16 cellular contexts compared by ENCODE assay signal in the genomic region with DNA sequence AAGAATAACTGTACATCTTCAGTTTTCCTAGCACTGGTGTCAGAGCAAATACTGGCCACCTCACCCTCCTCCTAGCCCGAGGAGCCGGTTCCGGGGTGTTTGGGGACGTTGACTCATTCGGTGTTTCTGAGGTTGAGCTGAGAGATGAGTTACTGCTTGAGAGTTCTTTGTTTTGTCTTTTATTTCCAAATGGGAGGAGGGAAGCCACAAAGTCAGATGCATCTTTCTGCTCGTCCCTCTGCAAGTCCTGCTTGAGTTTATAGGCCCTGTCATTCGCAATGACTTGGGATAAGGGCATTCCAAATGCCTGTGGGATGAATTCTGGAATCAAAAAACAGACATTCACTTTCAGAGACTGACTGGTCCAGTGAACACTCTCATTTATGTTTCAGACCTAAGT.
DNase-seq lines count a peak whose midpoint lies in the region; ATAC-seq and TF ChIP-seq lines count a peak whose summit lies in the region.
"Had no signal": no experiment of that assay in that cellular context is flagged by ENCODE, and none has a peak within 500 bp of the region (broad histone marks: within the 10 kb centered on the region; RNA-seq: fewer than 3 reads in every experiment).

No MANE protein-coding gene starts in this region.

- no peak overlapping the region for H3K4me3 ChIP-seq in mammary epithelial cell (replicated peaks in 1 of 3; ENCODE audit: insufficient read depth in 1 of 3, low read depth in 2 of 3, low read length in 3 of 3)
- no peak overlapping the region for H3K4me3 ChIP-seq in skeletal muscle satellite cell (ENCODE audit: low read length)

- CTCF ChIA-PET in mammary epithelial cell (lab: Charles Lee; ENCODE audit: low non-redundant PET): no interaction called here

- H3K27ac ChIP-seq in mammary epithelial cell (ENCODE audit: insufficient read depth, low read depth, low read length): peak overlapping the region; percentile 72

- BruUV-seq in mammary epithelial cell (replicated peaks; lab: Mats Ljungman, UMichigan): no TSS peak

- intact Hi-C loops in mammary epithelial cell (cut with micrococcal nuclease): loop anchor here (10.0 kb wide), 1 partner anchor 86 kb away; no protein-coding TSS in a partner anchor
- intact Hi-C loops in CD14-positive monocyte (cut with micrococcal nuclease): no loop called here

- peak; percentile 42 for DNase-seq in activated CD8-positive, alpha-beta memory T cell treated with anti-CD3 and anti-CD28 coated beads, Interleukin-2, amount 50 U/mL, for 48 hours
- no peak for DNase-seq in activated CD8-positive, alpha-beta memory T cell treated with anti-CD3 and anti-CD28 coated beads for 24 hours
- DNase-seq in LHCN-M2 (ENCODE audit: low read depth) (peak; percentile 69), mammary epithelial cell (peak; percentile 74), C1 segment of cervical spinal cord (lab: John Stamatoyannopoulos, UW) (no peak), CD14-positive monocyte (ENCODE audit: low spot score) (no peak)
- DNase-seq: activated CD4-positive, CD25-positive, alpha-beta regulatory T cell; activated T-cell treated with anti-CD3 and anti-CD28 coated beads for 4 hours; amygdala; NCI-H1417; NCI-H446 treated with DMSO at 0.1 percent for 48 hours had no signal

- no peak for TF ChIP-seq CTCF in mammary epithelial cell (conservative IDR thresholded peaks at IDR 0.05 in 1 of 2, IDR thresholded peaks at IDR 0.05 in 1 of 2; ENCODE audit: extremely low read depth in 1 of 2, insufficient read depth in 1 of 2, low read depth in 1 of 2, low read length in 2 of 2)
- no peak for TF ChIP-seq CTCF in CD14-positive monocyte (IDR thresholded peaks at IDR 0.05)

- no peaks in the 10 kb centered on the region for H3K4me1 Mint-ChIP-seq in CD14-positive monocyte
- H3K4me1 Mint-ChIP-seq: memory B cell had no signal

- H3K36me3 ChIP-seq in mammary epithelial cell (ENCODE audit: insufficient read depth, low read length) (no peaks in the 10 kb centered on the region), skeletal muscle satellite cell (ENCODE audit: insufficient read depth, low read length) (no peaks in the 10 kb centered on the region)

- H3K27me3 ChIP-seq in mammary epithelial cell (ENCODE audit: insufficient read depth, low read length) (no peaks in the 10 kb centered on the region), skeletal muscle satellite cell (ENCODE audit: control insufficient read depth, insufficient read depth, low read length) (no peaks in the 10 kb centered on the region)

- H3K79me2 ChIP-seq in mammary epithelial cell (ENCODE audit: insufficient read depth, low read length): no peaks in the 10 kb centered on the region

- H3K4me1 ChIP-seq in mammary epithelial cell (ENCODE audit: insufficient read depth, low read length): peaks cover 15% of the 10 kb centered on the region
- H3K4me1 ChIP-seq in skeletal muscle satellite cell (ENCODE audit: control insufficient read depth, insufficient read depth, low read length): peaks cover 20% of the 10 kb centered on the region

- no peak for ATAC-seq in GM18502 (IDR thresholded peaks at IDR 0.05; ENCODE audit: poor library complexity, unreplicated experiment)
- ATAC-seq: HepG2 had no signal

- dilution Hi-C loops in mammary epithelial cell (cut with HindIII; ENCODE audit: low sequenced_read_pairs): no loop called here

- no peak overlapping the region for H3K4me3 Mint-ChIP-seq in CD14-positive monocyte
- H3K4me3 Mint-ChIP-seq: dendritic cell treated with granulocyte-macrophage colony-stimulating factor and Interleukin-4, amounts not matched to agents 40 ng/mL and 50 ng/mL, for 4 days; memory B cell had no signal

- H3K9ac ChIP-seq in mammary epithelial cell (ENCODE audit: insufficient read depth, low read length) (no peak overlapping the region), skeletal muscle satellite cell (ENCODE audit: low read depth, low read length) (no peak overlapping the region)

- H3K27ac Mint-ChIP-seq in CD14-positive monocyte: no peak overlapping the region
- H3K27ac Mint-ChIP-seq: dendritic cell treated with granulocyte-macrophage colony-stimulating factor and Interleukin-4, amounts not matched to agents 40 ng/mL and 50 ng/mL, for 4 days; memory B cell had no signal

- H3K9me3 Mint-ChIP-seq in CD14-positive monocyte: peaks cover 0 to 7% (median 2%) of the 10 kb centered on the region in 7 donors
- H3K9me3 Mint-ChIP-seq: dendritic cell treated with granulocyte-macrophage colony-stimulating factor and Interleukin-4, amounts not matched to agents 40 ng/mL and 50 ng/mL, for 4 days; memory B cell had no signal

- H4K20me1 ChIP-seq in mammary epithelial cell (ENCODE audit: insufficient read depth, low read length): no peaks in the 10 kb centered on the region

- H3K9me3 ChIP-seq in mammary epithelial cell (replicated peaks; ENCODE audit: insufficient read depth, low read length) (no peaks in the 10 kb centered on the region), skeletal muscle satellite cell (replicated peaks; ENCODE audit: low read length) (no peaks in the 10 kb centered on the region)

- H2AFZ ChIP-seq in mammary epithelial cell (ENCODE audit: low read depth, low read length): peak overlapping the region; percentile 24

- H3K27me3 Mint-ChIP-seq in CD14-positive monocyte (ENCODE audit: low read depth in 3 of 3): no peaks in the 10 kb centered on the region
- H3K27me3 Mint-ChIP-seq: dendritic cell treated with granulocyte-macrophage colony-stimulating factor and Interleukin-4, amounts not matched to agents 40 ng/mL and 50 ng/mL, for 4 days; memory B cell had no signal

- no peaks in the 10 kb centered on the region for H3K36me3 Mint-ChIP-seq in CD14-positive monocyte

- H3K4me2 ChIP-seq in mammary epithelial cell (ENCODE audit: insufficient read depth, low read depth, low read length) (peak overlapping the region; percentile 58), skeletal muscle satellite cell (ENCODE audit: low read length) (peak overlapping the region; percentile 28)

- in situ Hi-C loops in mammary epithelial cell (cut with MboI; ENCODE audit: low sequenced_read_pairs in 2 of 2): no loop called here

- 3% methylated on average over 6 of the region's 7 CpGs for WGBS in mammary epithelial cell (ENCODE audit: low coverage, missing lambda C conversion rate)

Comparison
In these comparisons a context has a peak if more than half of its experiments do, and no peak if none do; other contexts are left out.
1. DNase-seq: peak in activated CD8-positive, alpha-beta memory T cell treated with anti-CD3 and anti-CD28 coated beads, Interleukin-2, amount 50 U/mL, for 48 hours (single experiment), LHCN-M2 (single experiment) and mammary epithelial cell (single experiment); none in activated CD8-positive, alpha-beta memory T cell treated with anti-CD3 and anti-CD28 coated beads for 24 hours (single experiment), C1 segment of cervical spinal cord (0 of 14) and CD14-positive monocyte (single experiment).